11 cellular contexts compared by ENCODE assay signal in genomic region chr14:65228956-65229355, GRCh38.
DNase-seq lines count a peak whose midpoint lies in the region; ATAC-seq and TF ChIP-seq lines count a peak whose summit lies in the region.
"Had no signal": no experiment of that assay in that cellular context is flagged by ENCODE, and none has a peak within 500 bp of the region (broad histone marks: within the 10 kb centered on the region; RNA-seq: fewer than 3 reads in every experiment).

No MANE protein-coding gene starts in this region.

- H3K4me1 Mint-ChIP-seq in CD4-positive, alpha-beta T cell (ENCODE audit: low read depth), result peaks cover 52% of the 10 kb centered on the region
- peaks cover 66% of the 10 kb centered on the region for H3K4me1 Mint-ChIP-seq in neural progenitor cell

- H3K36me3 Mint-ChIP-seq in CD4-positive, alpha-beta T cell (ENCODE audit: low read depth), result no peaks in the 10 kb centered on the region
- H3K36me3 Mint-ChIP-seq in neural progenitor cell, result peaks cover 2% of the 10 kb centered on the region

- H3K9ac ChIP-seq in IMR-90 (ENCODE audit: low read depth, low read length), result no peak overlapping the region
- no peak overlapping the region for H3K9ac ChIP-seq in neural progenitor cell

- TF ChIP-seq CTCF in CD4-positive, alpha-beta T cell (IDR thresholded peaks at IDR 0.05), result no peak
- TF ChIP-seq CTCF in IMR-90 (conservative IDR thresholded peaks at IDR 0.05; ENCODE audit: low read depth, low read length) (no peak), body of pancreas (IDR thresholded peaks at IDR 0.05) (no peak), neural progenitor cell (IDR thresholded peaks at IDR 0.05) (no peak), gastrocnemius medialis (IDR thresholded peaks at IDR 0.05 in 4 of 5, conservative IDR thresholded peaks at IDR 0.05 in 1 of 5) (no peak)

- H3K14ac ChIP-seq in IMR-90 (replicated peaks; ENCODE audit: low read depth, low read length), result no peak overlapping the region

- peak overlapping the region; percentile 97; the same call in 1 of the 2 replicates for H2BK120ac ChIP-seq in IMR-90 (ENCODE audit: low read depth, low read length)

- 90% methylated on average over 2 of the region's 5 CpGs; no CpG with 5 or more reads in 1 of the 2 experiments for WGBS in IMR-90 (ENCODE audit: extremely low coverage in 2 of 2, insufficient read length in 1 of 2), 2 experiments
- 62 to 67% methylated on average over 5 of the region's 5 CpGs for WGBS in body of pancreas, 2 donors

- in situ Hi-C loops in IMR-90 (cut with MboI; ENCODE audit: low sequenced_read_pairs) (no loop called here), gastrocnemius medialis (cut with MboI; ENCODE audit: low sequenced_read_pairs in 4 of 4) (no loop called here)

- no peak overlapping the region for H2BK5ac ChIP-seq in IMR-90 (ENCODE audit: low read depth, low read length, poor library complexity, severe bottlenecking)

- H3K4me1 ChIP-seq in IMR-90 (ENCODE audit: control insufficient read depth, insufficient read depth, low read length) (peaks cover 10% of the 10 kb centered on the region), body of pancreas (peaks cover 79% of the 10 kb centered on the region), neural progenitor cell (peaks cover 67% of the 10 kb centered on the region), gastrocnemius medialis (peaks cover 5 to 8% of the 10 kb centered on the region in 2 donors)

- H3K4ac ChIP-seq in IMR-90 (ENCODE audit: low read depth, low read length), result no peak overlapping the region

- H3K9me3 Mint-ChIP-seq in CD4-positive, alpha-beta T cell, result no peaks in the 10 kb centered on the region
- peaks cover 4% of the 10 kb centered on the region for H3K9me3 Mint-ChIP-seq in neural progenitor cell

- no peak overlapping the region for H3K23ac ChIP-seq in IMR-90 (ENCODE audit: low read depth, low read length)

- ATAC-seq in CD4-positive, alpha-beta T cell (ENCODE audit: poor library complexity), result no peak
- no peak for ATAC-seq in IMR-90 (ENCODE audit: low read depth)
- no peak for ATAC-seq in body of pancreas
- ATAC-seq in GM19463 (IDR thresholded peaks at IDR 0.05; ENCODE audit: unreplicated experiment), result no peak
- no peak for ATAC-seq in gastrocnemius medialis

- H3K4me3 Mint-ChIP-seq in CD4-positive, alpha-beta T cell, result peak overlapping the region; percentile 90
- H3K4me3 Mint-ChIP-seq in neural progenitor cell, result no peak overlapping the region

- no peak overlapping the region for H3K56ac ChIP-seq in IMR-90 (ENCODE audit: extremely low read depth, insufficient read depth, low read length)

- H3K79me1 ChIP-seq in IMR-90 (ENCODE audit: low read depth in 1 of 2, low read length in 2 of 2), result no peaks in the 10 kb centered on the region

- no peak overlapping the region for H2BK20ac ChIP-seq in IMR-90 (ENCODE audit: low read depth, low read length)

- H3K36me3 ChIP-seq in IMR-90 (ENCODE audit: control insufficient read depth, insufficient read depth, low read length), result no peaks in the 10 kb centered on the region
- no peaks in the 10 kb centered on the region for H3K36me3 ChIP-seq in body of pancreas (replicated peaks in 1 of 2; ENCODE audit: insufficient read depth in 1 of 2, low read depth in 2 of 2)
- H3K36me3 ChIP-seq in neural progenitor cell, result no peaks in the 10 kb centered on the region
- no peaks in the 10 kb centered on the region for H3K36me3 ChIP-seq in gastrocnemius medialis

- TF ChIP-seq POLR2A in IMR-90 (IDR thresholded peaks at IDR 0.05; ENCODE audit: low read depth, low read length), result no peak
- TF ChIP-seq POLR2A in body of pancreas (IDR thresholded peaks at IDR 0.05), result no peak
- no peak for TF ChIP-seq POLR2A in gastrocnemius medialis (IDR thresholded peaks at IDR 0.05)

- H2AK5ac ChIP-seq in IMR-90 (ENCODE audit: low read depth, low read length), result no peak overlapping the region; the same call in 1 of the 2 replicates

- CTCF ChIA-PET in CD4-positive, alpha-beta T cell (lab: Charles Lee), result no interaction called here
- CTCF ChIA-PET in IMR-90 (lab: Yijun Ruan, JAX), result interaction anchor here (0.6 kb wide), 1 partner anchor 60 kb away, joined by 5 read pairs; no protein-coding TSS in a partner anchor

- dilution Hi-C loops in IMR-90 (cut with HindIII; ENCODE audit: low sequenced_read_pairs, unreplicated experiment), result no loop called here

- peaks cover 61% of the 10 kb centered on the region for H3F3A ChIP-seq in neural progenitor cell (ENCODE audit: low read depth)

- no peaks in the 10 kb centered on the region for H3K27me3 ChIP-seq in CD4-positive, alpha-beta T cell (ENCODE audit: control insufficient read depth, insufficient read depth, low read length)
- no peaks in the 10 kb centered on the region for H3K27me3 ChIP-seq in IMR-90 (ENCODE audit: control insufficient read depth, insufficient read depth, low read length)
- no peaks in the 10 kb centered on the region for H3K27me3 ChIP-seq in body of pancreas
- no peaks in the 10 kb centered on the region for H3K27me3 ChIP-seq in neural progenitor cell
- H3K27me3 ChIP-seq in gastrocnemius medialis, result no peaks in the 10 kb centered on the region

- H4K8ac ChIP-seq in IMR-90 (ENCODE audit: low read depth in 2 of 2, low read length in 2 of 2), result peak overlapping the region in 1 of 2 experiments; percentile 89; a peak in 1 of 4 replicates

- intact Hi-C loops in CD4-positive, alpha-beta T cell (cut with DNase I, micrococcal nuclease), result loop anchor here (5.0 to 10.0 kb wide), 2 partner anchors 58 to 376 kb away; no protein-coding TSS in a partner anchor
- intact Hi-C loops in IMR-90 (cut with micrococcal nuclease) (loop anchor here (5.0 kb wide), 1 partner anchor 133 kb away; no protein-coding TSS in a partner anchor), body of pancreas (cut with DNase I) (no loop called here), gastrocnemius medialis (cut with DNase I; ENCODE audit: low total_unique reads) (no loop called here)

- no peaks in the 10 kb centered on the region for H4K20me1 ChIP-seq in IMR-90 (ENCODE audit: insufficient read depth, low read length)
- no peaks in the 10 kb centered on the region for H4K20me1 ChIP-seq in neural progenitor cell (ENCODE audit: low read depth)

- no peak overlapping the region for H3K27ac ChIP-seq in CD4-positive, alpha-beta T cell (ENCODE audit: low read depth, low read length)
- H3K27ac ChIP-seq in IMR-90 (ENCODE audit: insufficient read depth, low read length) (no peak overlapping the region), body of pancreas (peak overlapping the region; percentile 44 to 91 (median 82)), neural progenitor cell (peak overlapping the region; percentile 26), gastrocnemius medialis (peak overlapping the region in 1 of 4 donors; percentile 69)

- H2AFZ ChIP-seq in IMR-90 (replicated peaks; ENCODE audit: low read length, poor library complexity), result no peak overlapping the region
- H2AFZ ChIP-seq in neural progenitor cell (replicated peaks), result no peak overlapping the region

- H3K4me3 ChIP-seq in IMR-90 (ENCODE audit: insufficient read depth, low read depth, low read length) (no peak overlapping the region), body of pancreas (no peak overlapping the region), neural progenitor cell (no peak overlapping the region), gastrocnemius medialis (no peak overlapping the region)

- H3K9me1 ChIP-seq in IMR-90 (ENCODE audit: insufficient read depth, low read length), result peaks cover 5% of the 10 kb centered on the region; the same call in 1 of the 2 replicates

- H3K4me2 ChIP-seq in IMR-90 (ENCODE audit: low read depth, low read length), result no peak overlapping the region
- peak overlapping the region; percentile 58 for H3K4me2 ChIP-seq in neural progenitor cell

- H3K18ac ChIP-seq in IMR-90 (ENCODE audit: low read depth, low read length), result no peak overlapping the region

- H3K27me3 Mint-ChIP-seq in CD4-positive, alpha-beta T cell, result no peaks in the 10 kb centered on the region
- H3K27me3 Mint-ChIP-seq in neural progenitor cell (ENCODE audit: insufficient read depth, low read depth), result peaks cover 5% of the 10 kb centered on the region

- peak overlapping the region; percentile 20; the same call in 1 of the 2 replicates for H4K5ac ChIP-seq in IMR-90 (ENCODE audit: low read depth, low read length)

- no peak for TF ChIP-seq RAD21 in IMR-90 (IDR thresholded peaks at IDR 0.05; ENCODE audit: low read length)

- no peak overlapping the region for H4K91ac ChIP-seq in IMR-90 (ENCODE audit: insufficient read depth, low read depth, low read length)

- no peaks in the 10 kb centered on the region for H3K9me3 ChIP-seq in CD4-positive, alpha-beta T cell (ENCODE audit: control insufficient read depth, low read length)
- no peaks in the 10 kb centered on the region for H3K9me3 ChIP-seq in IMR-90 (ENCODE audit: control insufficient read depth, insufficient read depth, low read length)
- H3K9me3 ChIP-seq in body of pancreas, result no peaks in the 10 kb centered on the region
- H3K9me3 ChIP-seq in neural progenitor cell (ENCODE audit: low read depth), result no peaks in the 10 kb centered on the region
- H3K9me3 ChIP-seq in gastrocnemius medialis, result no peaks in the 10 kb centered on the region

- no peak overlapping the region; the same call in 2 of the 3 replicates for H2BK15ac ChIP-seq in IMR-90 (ENCODE audit: low read depth, low read length)

- H3K27ac Mint-ChIP-seq in CD4-positive, alpha-beta T cell, result peak overlapping the region; percentile 86
- peak overlapping the region; percentile 99 for H3K27ac Mint-ChIP-seq in neural progenitor cell

- DNase-seq in CD4-positive, alpha-beta T cell, result no peak
- DNase-seq in IMR-90 (no peak), body of pancreas (no peak), neural progenitor cell (ENCODE audit: low spot score) (no peak), OCI-M2 (lab: John Stamatoyannopoulos, UW; ENCODE audit: unreplicated experiment) (no peak), gastrocnemius medialis (no peak), iPS-NIHi11 (ENCODE audit: low spot score) (no peak)
- DNase-seq: DMS153, kidney, NCI-H524 had no signal

- POLR2A ChIA-PET in CD4-positive, alpha-beta T cell (lab: Charles Lee), result interaction anchor here (1.1 to 2.5 kb wide), 2 partner anchors 183 to 618 kb away, joined by 3 to 17 read pairs; partner anchors contain the start of gene FUT8
- POLR2A ChIA-PET in IMR-90 (lab: Charles Lee; ENCODE audit: unreplicated experiment), result no interaction called here

- no peaks in the 10 kb centered on the region for H3K79me2 ChIP-seq in neural progenitor cell (ENCODE audit: low read depth)

- BruUV-seq in IMR-90 (replicated peaks; lab: Mats Ljungman, UMichigan), result no TSS peak

- H2AK9ac ChIP-seq in IMR-90 (replicated peaks; ENCODE audit: low read depth, low read length, poor library complexity), result no peak overlapping the region

TF ChIP-seq in IMR-90, 13 proteins besides CTCF, POLR2A, EP300 and RAD21 (continues in another document):
- TF ChIP-seq CEBPB (IDR thresholded peaks at IDR 0.05; ENCODE audit: low read depth, low read length) (no peak), RCOR1 (IDR thresholded peaks at IDR 0.05; ENCODE audit: insufficient replicate concordance, low read length) (no peak), NFE2L2 (IDR thresholded peaks at IDR 0.05; ENCODE audit: low read depth, low read length) (no peak), BHLHE40 (IDR thresholded peaks at IDR 0.05; ENCODE audit: low read depth, low read length) (no peak), RFX5 (IDR thresholded peaks at IDR 0.05; ENCODE audit: low read depth, low read length) (no peak), MAZ (IDR thresholded peaks at IDR 0.05; ENCODE audit: borderline replicate concordance, low read depth, low read length) (no peak)

Comparison
In these comparisons a context has a peak if more than half of its experiments do, and no peak if none do; other contexts are left out.
1. H3K27ac ChIP-seq: peak in body of pancreas (4 of 4) and neural progenitor cell (single experiment); none in CD4-positive, alpha-beta T cell (single experiment) and IMR-90 (single experiment).
2. intact Hi-C loops: an anchor here in CD4-positive, alpha-beta T cell (5.0 to 10.0 kb wide) and IMR-90 (5.0 kb wide); none called in body of pancreas and gastrocnemius medialis.